Comparison of ENCODE assay signal across 21 cellular contexts in genomic region chr6:43178150-43178549, GRCh38. TPM values are rescaled to one million over a fixed set of nuclear protein-coding genes. Genes with fewer than 3 reads are reported as not detected.
DNase-seq lines count a peak whose midpoint lies in the region; ATAC-seq and TF ChIP-seq lines count a peak whose summit lies in the region.
"Had no signal": no experiment of that assay in that cellular context is flagged by ENCODE, and none has a peak within 500 bp of the region (broad histone marks: within the 10 kb centered on the region; RNA-seq: fewer than 3 reads in every experiment).

No MANE protein-coding gene starts in this region.

- intact Hi-C loops in naive thymus-derived CD4-positive, alpha-beta T cell (cut with micrococcal nuclease) = no loop called here
- intact Hi-C loops in CD14-positive monocyte (cut with micrococcal nuclease) = loop anchor here in 1 of 2 donors (10.0 kb wide), 4 partner anchors 67 to 433 kb away; partner anchors contain the start of genes CUL7, KLC4, LRRC73 and MRPL2

- H3K4me1 ChIP-seq in naive thymus-derived CD4-positive, alpha-beta T cell (ENCODE audit: control insufficient read depth in 2 of 2, insufficient read depth in 2 of 2, low read length in 2 of 2) = peaks cover 33% of the 10 kb centered on the region in 2 donors

- H3K36me3 ChIP-seq in naive thymus-derived CD4-positive, alpha-beta T cell (ENCODE audit: control insufficient read depth in 2 of 3, insufficient read depth in 3 of 3, low read length in 3 of 3) = peaks cover 10 to 53% (median 13%) of the 10 kb centered on the region in 3 experiments

- POLR2A ChIA-PET in naive thymus-derived CD4-positive, alpha-beta T cell (lab: Charles Lee) = interaction anchor here (1.4 kb wide), 1 partner anchor 10 kb away, joined by 5 read pairs; no protein-coding TSS in a partner anchor

- no peak for DNase-seq in activated naive CD8-positive, alpha-beta T cell treated with anti-CD3 and anti-CD28 coated beads, Interleukin-2, amount 50 U/mL, for 24 hours
- DNase-seq in T-helper 17 cell (no peak), DMS114 treated with DMSO at 0.1 percent for 48 hours (lab: John Stamatoyannopoulos, UW; ENCODE audit: unreplicated experiment) (no peak), CD14-positive monocyte (ENCODE audit: low spot score) (no peak), nucleus accumbens (lab: John Stamatoyannopoulos, UW) (no peak)
- DNase-seq in naive thymus-derived CD4-positive, alpha-beta T cell = no peak
- DNase-seq: COR-L47; DMS79 treated with DMSO at 0.1 percent for 48 hours; HCEC 1CT; NCI-H1105; NCI-H2029 treated with DMSO at 0.1 percent for 48 hours; NCI-H226; NCI-H510A treated with DMSO at 0.1 percent for 48 hours; NCI-H774; NK-92 treated with Interleukin-12 subunit alpha and Interleukin-12 subunit beta, amount 100 ng/mL, for 24 hours had no signal

- no peaks in the 10 kb centered on the region for H3K27me3 Mint-ChIP-seq in activated naive CD8-positive, alpha-beta T cell
- no peaks in the 10 kb centered on the region for H3K27me3 Mint-ChIP-seq in activated naive CD8-positive, alpha-beta T cell treated with anti-CD3 and anti-CD28 coated beads, Interleukin-2, amount 50 U/mL, for 24 hours
- no peaks in the 10 kb centered on the region for H3K27me3 Mint-ChIP-seq in T-helper 17 cell
- no peaks in the 10 kb centered on the region for H3K27me3 Mint-ChIP-seq in naive thymus-derived CD4-positive, alpha-beta T cell
- no peaks in the 10 kb centered on the region for H3K27me3 Mint-ChIP-seq in CD14-positive monocyte (ENCODE audit: low read depth in 3 of 3)

- H3K9me3 ChIP-seq in T-helper 17 cell (ENCODE audit: control insufficient read depth, low read length, poor library complexity, severe bottlenecking) = no peaks in the 10 kb centered on the region
- H3K9me3 ChIP-seq in naive thymus-derived CD4-positive, alpha-beta T cell (ENCODE audit: control insufficient read depth in 2 of 3, low read length in 3 of 3) = no peaks in the 10 kb centered on the region
- H3K9me3 ChIP-seq: SJSA1 had no signal

- H3K4me3 ChIP-seq in naive thymus-derived CD4-positive, alpha-beta T cell (ENCODE audit: low read length) = no peak overlapping the region
- H3K4me3 ChIP-seq: GM23338, SJSA1 had no signal

- no peak for TF ChIP-seq CTCF in CD14-positive monocyte (IDR thresholded peaks at IDR 0.05)

- no peak overlapping the region for H3K4me3 Mint-ChIP-seq in activated naive CD8-positive, alpha-beta T cell
- no peak overlapping the region for H3K4me3 Mint-ChIP-seq in activated naive CD8-positive, alpha-beta T cell treated with anti-CD3 and anti-CD28 coated beads, Interleukin-2, amount 50 U/mL, for 24 hours
- no peak overlapping the region for H3K4me3 Mint-ChIP-seq in T-helper 17 cell
- H3K4me3 Mint-ChIP-seq in naive thymus-derived CD4-positive, alpha-beta T cell = no peak overlapping the region
- H3K4me3 Mint-ChIP-seq in CD14-positive monocyte = no peak overlapping the region
- H3K4me3 Mint-ChIP-seq: GM23338 had no signal

- CTCF ChIA-PET in naive thymus-derived CD4-positive, alpha-beta T cell (lab: Charles Lee) = interaction anchor here (0.6 kb wide), 2 partner anchors 18 to 276 kb away, joined by 3 to 4 read pairs; no protein-coding TSS in a partner anchor

- H3K27ac ChIP-seq in naive thymus-derived CD4-positive, alpha-beta T cell (ENCODE audit: low read depth, low read length) = no peak overlapping the region
- H3K27ac ChIP-seq: KMS-11, SJSA1 had no signal

- no peaks in the 10 kb centered on the region for H3K9me3 Mint-ChIP-seq in activated naive CD8-positive, alpha-beta T cell (ENCODE audit: low read depth)
- H3K9me3 Mint-ChIP-seq in activated naive CD8-positive, alpha-beta T cell treated with anti-CD3 and anti-CD28 coated beads, Interleukin-2, amount 50 U/mL, for 24 hours = no peaks in the 10 kb centered on the region
- H3K9me3 Mint-ChIP-seq in naive thymus-derived CD4-positive, alpha-beta T cell = no peaks in the 10 kb centered on the region
- no peaks in the 10 kb centered on the region for H3K9me3 Mint-ChIP-seq in CD14-positive monocyte
- H3K9me3 Mint-ChIP-seq: GM23338 had no signal

- peak overlapping the region; percentile 42 for H3K27ac Mint-ChIP-seq in activated naive CD8-positive, alpha-beta T cell
- no peak overlapping the region for H3K27ac Mint-ChIP-seq in activated naive CD8-positive, alpha-beta T cell treated with anti-CD3 and anti-CD28 coated beads, Interleukin-2, amount 50 U/mL, for 24 hours
- H3K27ac Mint-ChIP-seq in T-helper 17 cell = peak overlapping the region; percentile 9
- peak overlapping the region in 6 of 9 donors; percentile 4 to 86 (median 52) for H3K27ac Mint-ChIP-seq in naive thymus-derived CD4-positive, alpha-beta T cell
- H3K27ac Mint-ChIP-seq in CD14-positive monocyte = peak overlapping the region in 3 of 7 donors; percentile 10 to 51 (median 20)
- H3K27ac Mint-ChIP-seq: GM23338 had no signal

- no peaks in the 10 kb centered on the region for H3K27me3 ChIP-seq in naive thymus-derived CD4-positive, alpha-beta T cell (ENCODE audit: control insufficient read depth in 2 of 2, insufficient read depth in 2 of 2, low read length in 2 of 2)
- H3K27me3 ChIP-seq: SJSA1 had no signal

- ATAC-seq in activated naive CD8-positive, alpha-beta T cell treated with anti-CD3 and anti-CD28 coated beads, Interleukin-2, amount 50 U/mL, for 24 hours = no peak
- ATAC-seq in T-helper 17 cell = no peak
- no peak for ATAC-seq in naive thymus-derived CD4-positive, alpha-beta T cell
- ATAC-seq: GM23338, Panc1, Right ventricle myocardium inferior had no signal

- H3K4me1 Mint-ChIP-seq in activated naive CD8-positive, alpha-beta T cell (ENCODE audit: low read depth) = peaks cover 38% of the 10 kb centered on the region
- H3K4me1 Mint-ChIP-seq in activated naive CD8-positive, alpha-beta T cell treated with anti-CD3 and anti-CD28 coated beads, Interleukin-2, amount 50 U/mL, for 24 hours = peaks cover 47% of the 10 kb centered on the region
- H3K4me1 Mint-ChIP-seq in T-helper 17 cell (peaks cover 35% of the 10 kb centered on the region), CD14-positive monocyte (peaks cover 42% of the 10 kb centered on the region)
- H3K4me1 Mint-ChIP-seq in naive thymus-derived CD4-positive, alpha-beta T cell = peaks cover 33 to 51% (median 41%) of the 10 kb centered on the region in 7 donors

- no peaks in the 10 kb centered on the region for H3K36me3 Mint-ChIP-seq in activated naive CD8-positive, alpha-beta T cell
- peaks cover 32% of the 10 kb centered on the region for H3K36me3 Mint-ChIP-seq in activated naive CD8-positive, alpha-beta T cell treated with anti-CD3 and anti-CD28 coated beads, Interleukin-2, amount 50 U/mL, for 24 hours (ENCODE audit: low read depth)
- H3K36me3 Mint-ChIP-seq in T-helper 17 cell (ENCODE audit: low read depth) = no peaks in the 10 kb centered on the region
- H3K36me3 Mint-ChIP-seq in naive thymus-derived CD4-positive, alpha-beta T cell = peaks cover 0 to 24% (median 11%) of the 10 kb centered on the region in 5 donors
- H3K36me3 Mint-ChIP-seq in CD14-positive monocyte = peaks cover 39 to 56% of the 10 kb centered on the region in 2 donors

RNA-seq across cellular contexts. Expression of gene CUL9, which starts 3.8 kb away (rescaled TPM):
- 10 to 100 TPM; 73.9 to 78.0 TPM for total RNA-seq in T-helper 17 cell
- 100 to 1,000 TPM in 3 of 5 experiments, 10 to 100 TPM in 2; 58.1 to 123 (median 111) TPM for total RNA-seq in naive thymus-derived CD4-positive, alpha-beta T cell
- polyA plus RNA-seq in naive thymus-derived CD4-positive, alpha-beta T cell = 10 to 100 TPM; 12.3 to 25.6 TPM
- 1 to 10 TPM; 2.9 to 3.8 TPM for polyA plus RNA-seq in CD14-positive monocyte

RNA-seq across cellular contexts. Expression of gene SRF, which starts 7.1 kb away (rescaled TPM):
- total RNA-seq in T-helper 17 cell = 10 to 100 TPM; 26.3 to 27.9 TPM
- total RNA-seq in naive thymus-derived CD4-positive, alpha-beta T cell = 10 to 100 TPM; 22.5 to 49.4 (median 26.7) TPM
- 1 to 10 TPM; 4.0 to 6.6 TPM for polyA plus RNA-seq in naive thymus-derived CD4-positive, alpha-beta T cell
- 1 to 10 TPM; 3.6 to 3.8 TPM for polyA plus RNA-seq in CD14-positive monocyte

RNA-seq across cellular contexts. Expression of gene DNPH1, which starts 51.1 kb away (rescaled TPM):
- 10 to 100 TPM; 32.3 to 35.0 TPM for total RNA-seq in T-helper 17 cell
- total RNA-seq in naive thymus-derived CD4-positive, alpha-beta T cell = 10 to 100 TPM; 25.4 to 65.7 (median 33.9) TPM
- 100 to 1,000 TPM; 119 to 141 TPM for polyA plus RNA-seq in naive thymus-derived CD4-positive, alpha-beta T cell
- polyA plus RNA-seq in CD14-positive monocyte = 10 to 100 TPM; 42.7 to 55.4 TPM
